Comparison of ENCODE assay signal across 8 cellular contexts in the genomic region with DNA sequence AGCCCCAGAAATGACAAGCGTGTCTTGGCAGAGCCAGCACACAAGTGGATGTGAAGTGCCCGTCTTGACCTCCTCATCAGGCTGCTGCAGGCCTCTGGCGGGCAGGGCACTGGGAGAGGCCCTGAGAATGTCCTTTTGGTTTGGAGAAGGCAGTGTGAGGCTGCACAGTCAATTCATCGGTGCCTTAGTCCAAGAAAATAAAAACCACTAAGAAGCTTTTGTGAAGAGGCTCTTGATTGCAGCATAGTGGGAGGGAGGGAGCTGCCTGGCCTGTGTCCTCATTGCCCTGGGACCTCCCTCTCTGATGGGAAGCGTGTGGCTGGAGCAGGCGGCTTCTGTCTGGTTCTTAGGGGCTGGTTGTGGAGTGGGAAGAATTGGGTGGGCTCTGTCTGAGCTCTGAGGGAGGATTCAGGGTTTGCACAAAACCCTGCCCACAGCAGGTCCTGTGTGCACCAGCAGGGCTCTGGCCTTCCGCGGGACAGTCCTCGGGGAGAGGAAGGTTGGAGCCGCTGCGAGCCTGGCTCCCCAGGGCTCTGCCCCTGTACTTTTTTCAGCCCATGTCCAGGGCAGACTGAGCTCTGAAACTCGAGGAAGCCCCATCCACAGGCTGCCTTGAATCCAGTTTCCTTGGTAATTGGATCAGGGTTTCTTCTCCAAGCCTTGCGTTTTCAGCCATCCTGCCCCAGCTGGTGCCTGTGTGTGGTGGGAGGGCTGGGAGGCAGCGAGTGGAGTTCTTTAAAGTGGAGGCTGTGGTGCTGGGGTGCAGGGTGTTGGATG. TPM values are rescaled to one million over a fixed set of nuclear protein-coding genes. Genes with fewer than 3 reads are reported as not detected.
DNase-seq lines count a peak whose midpoint lies in the region; ATAC-seq, FAIRE-seq and TF ChIP-seq lines count a peak whose summit lies in the region.

No MANE protein-coding gene starts in this region.

- no peaks in the 10 kb centered on the region for H3K36me3 ChIP-seq in naive thymus-derived CD4-positive, alpha-beta T cell (ENCODE audit: control insufficient read depth in 2 of 3, insufficient read depth in 3 of 3, low read length in 3 of 3)

- H3K4me3 Mint-ChIP-seq in naive thymus-derived CD4-positive, alpha-beta T cell, result peak overlapping the region in 5 of 10 donors; percentile 16 to 85 (median 32)

- H3K4me3 ChIP-seq in AG04450 (ENCODE audit: low read depth, low read length) (peak overlapping the region; percentile 34), epithelial cell of esophagus (ENCODE audit: low read length) (no peak overlapping the region)
- no peak overlapping the region for H3K4me3 ChIP-seq in naive thymus-derived CD4-positive, alpha-beta T cell (ENCODE audit: low read length)

- H3K9me3 Mint-ChIP-seq in naive thymus-derived CD4-positive, alpha-beta T cell, result no peaks in the 10 kb centered on the region

- POLR2A ChIA-PET in AG04450 (lab: Yijun Ruan, JAX), result interaction anchor here (0.7 to 3.1 kb wide), 9 partner anchors 12 to 283 kb away, joined by 3 to 25 read pairs (median 4); partner anchors contain the start of genes CLTA, CREB3, RECK and TLN1
- POLR2A ChIA-PET in naive thymus-derived CD4-positive, alpha-beta T cell (lab: Charles Lee), result no interaction called here

- FAIRE-seq in frontal cortex (lab: Jason Lieb, UNC), result no peak

- peak overlapping the region; percentile 97 for H3K27ac ChIP-seq in AG04450 (ENCODE audit: low read depth, low read length)
- no peak overlapping the region for H3K27ac ChIP-seq in naive thymus-derived CD4-positive, alpha-beta T cell (ENCODE audit: low read depth, low read length)

- CTCF ChIA-PET in AG04450 (lab: Charles Lee), result interaction anchor here (0.9 to 13.6 kb wide), 7 partner anchors 17 to 117 kb away, joined by 3 to 153 read pairs (median 3); no protein-coding TSS in a partner anchor
- CTCF ChIA-PET in naive thymus-derived CD4-positive, alpha-beta T cell (lab: Charles Lee), result interaction anchor here (1.0 to 4.9 kb wide), 2 partner anchors 33 to 38 kb away, joined by 3 to 26 read pairs; no protein-coding TSS in a partner anchor

- H3K4me1 Mint-ChIP-seq in naive thymus-derived CD4-positive, alpha-beta T cell, result peaks cover 25 to 85% (median 62%) of the 10 kb centered on the region in 7 donors

- intact Hi-C loops in naive thymus-derived CD4-positive, alpha-beta T cell (cut with micrococcal nuclease), result no loop called here

- no peak for TF ChIP-seq CTCF in AG04450 (IDR thresholded peaks at IDR 0.05; ENCODE audit: low read depth, low read length)
- no peak for TF ChIP-seq CTCF in epithelial cell of esophagus (IDR thresholded peaks at IDR 0.05; ENCODE audit: insufficient read depth, low read depth, low read length, missing control alignments)

- H3K9me3 ChIP-seq in AG04450 (ENCODE audit: control insufficient read depth, insufficient read depth, low read length), result no peaks in the 10 kb centered on the region; the same call in 1 of the 2 replicates
- H3K9me3 ChIP-seq in naive thymus-derived CD4-positive, alpha-beta T cell (ENCODE audit: control insufficient read depth in 2 of 3, low read length in 3 of 3), result no peaks in the 10 kb centered on the region

- peaks cover 0 to 2% (median 0%) of the 10 kb centered on the region in 5 donors for H3K27me3 Mint-ChIP-seq in naive thymus-derived CD4-positive, alpha-beta T cell

- peaks cover 35 to 71% of the 10 kb centered on the region in 2 donors for H3K4me1 ChIP-seq in naive thymus-derived CD4-positive, alpha-beta T cell (ENCODE audit: control insufficient read depth in 2 of 2, insufficient read depth in 2 of 2, low read length in 2 of 2)

- peak overlapping the region in 7 of 9 donors; percentile 32 to 96 (median 72) for H3K27ac Mint-ChIP-seq in naive thymus-derived CD4-positive, alpha-beta T cell

- no peak for ATAC-seq in naive thymus-derived CD4-positive, alpha-beta T cell
- ATAC-seq in HG03280 (IDR thresholded peaks at IDR 0.05; ENCODE audit: unreplicated experiment), result no peak

- DNase-seq in AG04450 (ENCODE audit: low read depth, low spot score) (no peak), NCI-H446 (lab: John Stamatoyannopoulos, UW) (peak; percentile 45 to 65), epithelial cell of esophagus (ENCODE audit: low read depth) (peak; percentile 46), hippocampal formation (lab: John Stamatoyannopoulos, UW) (no peak), NCI-H1930 (lab: John Stamatoyannopoulos, UW) (no peak), frontal cortex (ENCODE audit: low spot score in 2 of 2) (no peak)
- no peak for DNase-seq in naive thymus-derived CD4-positive, alpha-beta T cell

- no peaks in the 10 kb centered on the region for H3K36me3 Mint-ChIP-seq in naive thymus-derived CD4-positive, alpha-beta T cell

- H3K27me3 ChIP-seq in AG04450 (ENCODE audit: control insufficient read depth, insufficient read depth, low read length), result no peaks in the 10 kb centered on the region
- H3K27me3 ChIP-seq in naive thymus-derived CD4-positive, alpha-beta T cell (ENCODE audit: control insufficient read depth in 2 of 2, insufficient read depth in 2 of 2, low read length in 2 of 2), result peaks cover 0 to 3% of the 10 kb centered on the region in 2 donors

RNA-seq across cellular contexts. Expression of gene HRCT1, which starts 1.1 kb away (rescaled TPM):
- 2.7 and 3.0 TPM in 2 replicates for polyA plus RNA-seq in AG04450 (2011; rRNA removed)
- polyA minus RNA-seq in AG04450 (2011; rRNA and poly(A)+ RNA removed), result 1.3 and 2.8 TPM in 2 replicates
- total RNA-seq in naive thymus-derived CD4-positive, alpha-beta T cell, result not detected
- polyA plus RNA-seq in naive thymus-derived CD4-positive, alpha-beta T cell, result not detected
- total RNA-seq in frontal cortex, result 0.82 TPM

RNA-seq across cellular contexts. Expression of gene SPAAR, which starts 2.2 kb away (rescaled TPM):
- 0.17 and 0.27 TPM in 2 replicates for polyA plus RNA-seq in AG04450 (2011; rRNA removed)
- polyA minus RNA-seq in AG04450 (2011; rRNA and poly(A)+ RNA removed), result 0.35 and 0.41 TPM in 2 replicates
- total RNA-seq in naive thymus-derived CD4-positive, alpha-beta T cell, result not detected
- polyA plus RNA-seq in naive thymus-derived CD4-positive, alpha-beta T cell, result not detected
- total RNA-seq in frontal cortex, result 0.41 TPM

RNA-seq across cellular contexts. Expression of gene OR13J1, which starts 36.9 kb away (rescaled TPM):
- not detected in 2 replicates for polyA plus RNA-seq in AG04450 (2011; rRNA removed)
- polyA minus RNA-seq in AG04450 (2011; rRNA and poly(A)+ RNA removed), result not detected in 2 replicates
- total RNA-seq in naive thymus-derived CD4-positive, alpha-beta T cell, result not detected
- not detected for polyA plus RNA-seq in naive thymus-derived CD4-positive, alpha-beta T cell
- not detected for total RNA-seq in frontal cortex

RNA-seq across cellular contexts. Expression of gene OR2S2, which starts 50.8 kb away (rescaled TPM):
- polyA plus RNA-seq in AG04450 (2011; rRNA removed), result 0.46 and 1.1 TPM in 2 replicates
- polyA minus RNA-seq in AG04450 (2011; rRNA and poly(A)+ RNA removed), result 1.1 and 3.0 TPM in 2 replicates
- total RNA-seq in naive thymus-derived CD4-positive, alpha-beta T cell, result not detected
- not detected for polyA plus RNA-seq in naive thymus-derived CD4-positive, alpha-beta T cell
- total RNA-seq in frontal cortex, result not detected

Comparison
In these comparisons a context has a peak if more than half of its experiments do, and no peak if none do; other contexts are left out.
1. DNase-seq: peak in NCI-H446 (2 of 2) and epithelial cell of esophagus (single experiment); none in AG04450 (single experiment), naive thymus-derived CD4-positive, alpha-beta T cell (0 of 9), hippocampal formation (0 of 2), NCI-H1930 (0 of 2) and frontal cortex (0 of 2).